8 cellular contexts compared by ENCODE assay signal in the genomic region with DNA sequence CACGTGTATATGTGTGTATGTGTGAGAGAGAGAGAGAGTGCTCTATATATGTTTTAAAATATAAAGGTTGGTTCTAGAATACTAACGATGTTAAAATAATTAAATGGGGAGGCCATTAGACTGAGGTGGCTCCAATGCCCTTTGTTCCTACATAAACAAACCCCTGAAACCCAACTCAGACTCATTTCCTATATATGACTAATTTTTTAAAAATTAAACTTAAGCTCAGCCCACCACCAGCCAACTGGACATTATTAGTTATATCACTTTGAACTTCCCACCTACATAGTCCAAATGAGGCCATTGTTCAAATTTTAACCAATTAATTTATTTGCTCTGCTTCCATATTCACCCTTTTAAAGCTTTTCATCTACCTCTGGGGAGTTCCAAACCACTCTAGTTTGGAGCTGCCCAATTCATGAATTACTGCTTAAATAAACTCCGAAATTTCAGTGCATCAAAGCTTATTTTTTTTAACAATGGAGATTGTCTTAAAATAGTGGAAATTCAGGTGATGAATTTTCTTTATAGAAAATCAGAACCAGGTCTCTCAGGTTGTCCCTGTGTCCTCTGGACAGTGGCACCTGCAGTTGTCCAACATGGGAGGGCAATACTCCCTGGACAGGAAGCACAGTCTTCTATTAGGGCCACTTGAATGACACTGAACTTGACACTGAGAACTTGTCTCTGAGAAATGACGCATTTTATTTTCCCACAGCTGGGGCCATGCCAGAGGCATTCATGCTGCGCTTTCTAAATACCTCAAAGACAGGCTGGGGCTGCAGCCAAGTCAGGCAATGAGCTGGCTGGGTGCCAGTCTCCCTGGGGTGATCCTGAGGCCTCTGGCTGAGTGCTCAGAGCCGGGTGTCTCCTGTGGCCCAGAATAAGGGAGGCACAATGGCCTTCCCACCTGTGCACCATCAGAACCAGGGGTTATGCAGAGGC.
DNase-seq lines count a peak whose midpoint lies in the region; ATAC-seq, FAIRE-seq and TF ChIP-seq lines count a peak whose summit lies in the region.

No MANE protein-coding gene starts in this region.

- peak; percentile 95 for FAIRE-seq in astrocyte (lab: Jason Lieb, UNC)
- FAIRE-seq in islet of Langerhans (lab: Jason Lieb, UNC) = peak; percentile 79

- no peak overlapping the region for H3K27ac Mint-ChIP-seq in activated CD8-positive, alpha-beta memory T cell treated with anti-CD3 and anti-CD28 coated beads, Interleukin-2, amount 10 ng/mL, durations not matched to agents 7 days and 5 days
- H3K27ac Mint-ChIP-seq in astrocyte (ENCODE audit: unreplicated experiment) = no peak overlapping the region
- no peak overlapping the region for H3K27ac Mint-ChIP-seq in stimulated activated memory B cell treated with anti-CD40 and anti-IgM and Interleukin-4, amounts not matched to agents 10 μg/mL and 1 μg/mL and 100 μg/mL, for 72 hours

- DNase-seq in activated CD8-positive, alpha-beta memory T cell treated with anti-CD3 and anti-CD28 coated beads, Interleukin-2, amount 10 ng/mL, durations not matched to agents 7 days and 5 days = peak; percentile 4
- DNase-seq in activated CD8-positive, alpha-beta memory T cell treated with anti-CD3 and anti-CD28 coated beads, Interleukin-2, amount 50 U/mL, for 4 hours = no peak
- peak; percentile 99 for DNase-seq in astrocyte (ENCODE audit: low read depth)

- peak overlapping the region; percentile 76 for H3K27ac ChIP-seq in astrocyte (ENCODE audit: low read depth, low read length)

- H3K9me3 ChIP-seq in astrocyte (ENCODE audit: insufficient read depth, low read depth, low read length) = no peaks in the 10 kb centered on the region

- H3K4me1 ChIP-seq in astrocyte (ENCODE audit: insufficient read depth, low read length) = peaks cover 30% of the 10 kb centered on the region

- no peaks in the 10 kb centered on the region for H3K36me3 ChIP-seq in astrocyte (ENCODE audit: insufficient read depth, low read length)

- CTCF ChIA-PET in activated CD8-positive, alpha-beta memory T cell treated with anti-CD3 and anti-CD28 coated beads, Interleukin-2, amount 10 ng/mL, durations not matched to agents 7 days and 5 days (lab: Charles Lee) = no interaction called here

- H3K36me3 Mint-ChIP-seq in activated CD8-positive, alpha-beta memory T cell treated with anti-CD3 and anti-CD28 coated beads, Interleukin-2, amount 10 ng/mL, durations not matched to agents 7 days and 5 days = no peaks in the 10 kb centered on the region
- H3K36me3 Mint-ChIP-seq in astrocyte (ENCODE audit: low read depth, unreplicated experiment) = no peaks in the 10 kb centered on the region
- H3K36me3 Mint-ChIP-seq in stimulated activated memory B cell treated with anti-CD40 and anti-IgM and Interleukin-4, amounts not matched to agents 10 μg/mL and 1 μg/mL and 100 μg/mL, for 72 hours = no peaks in the 10 kb centered on the region

- no peak overlapping the region for H3K4me3 Mint-ChIP-seq in activated CD8-positive, alpha-beta memory T cell treated with anti-CD3 and anti-CD28 coated beads, Interleukin-2, amount 10 ng/mL, durations not matched to agents 7 days and 5 days
- H3K4me3 Mint-ChIP-seq in astrocyte (ENCODE audit: unreplicated experiment) = no peak overlapping the region
- no peak overlapping the region for H3K4me3 Mint-ChIP-seq in stimulated activated memory B cell treated with anti-CD40 and anti-IgM and Interleukin-4, amounts not matched to agents 10 μg/mL and 1 μg/mL and 100 μg/mL, for 72 hours

- no peaks in the 10 kb centered on the region for H3K9me3 Mint-ChIP-seq in activated CD8-positive, alpha-beta memory T cell treated with anti-CD3 and anti-CD28 coated beads, Interleukin-2, amount 10 ng/mL, durations not matched to agents 7 days and 5 days (ENCODE audit: low read depth)
- no peaks in the 10 kb centered on the region for H3K9me3 Mint-ChIP-seq in astrocyte (ENCODE audit: unreplicated experiment)
- H3K9me3 Mint-ChIP-seq in stimulated activated memory B cell treated with anti-CD40 and anti-IgM and Interleukin-4, amounts not matched to agents 10 μg/mL and 1 μg/mL and 100 μg/mL, for 72 hours = no peaks in the 10 kb centered on the region

- no peak for ATAC-seq in activated CD8-positive, alpha-beta memory T cell treated with anti-CD3 and anti-CD28 coated beads, Interleukin-2, amount 10 ng/mL, durations not matched to agents 7 days and 5 days
- ATAC-seq in GM21515 (IDR thresholded peaks at IDR 0.05; ENCODE audit: unreplicated experiment) (no peak), GM21619 (IDR thresholded peaks at IDR 0.05; ENCODE audit: unreplicated experiment) (no peak), GM18519 (IDR thresholded peaks at IDR 0.05; ENCODE audit: low FRiP score, unreplicated experiment) (no peak)
- ATAC-seq in stimulated activated memory B cell treated with anti-CD40 and anti-IgM and Interleukin-4, amounts not matched to agents 10 μg/mL and 1 μg/mL and 100 μg/mL, for 72 hours = no peak

- no peak for TF ChIP-seq CTCF in astrocyte (IDR thresholded peaks at IDR 0.05; ENCODE audit: insufficient read depth, low read depth, low read length)

- H3K27me3 ChIP-seq in astrocyte (ENCODE audit: insufficient read depth, low read length) = no peaks in the 10 kb centered on the region

- H4K20me1 ChIP-seq in astrocyte (ENCODE audit: insufficient read depth, low read length) = no peaks in the 10 kb centered on the region

- H3K9ac ChIP-seq in astrocyte (ENCODE audit: low read length) = no peak overlapping the region

- no peaks in the 10 kb centered on the region for H3K79me2 ChIP-seq in astrocyte (ENCODE audit: insufficient read depth, low read length)

- H3K4me3 ChIP-seq in astrocyte (ENCODE audit: insufficient read depth, low read depth, low read length) = no peak overlapping the region

- no peak overlapping the region for H2AFZ ChIP-seq in astrocyte (ENCODE audit: low read depth, low read length)

- H3K4me2 ChIP-seq in astrocyte (ENCODE audit: low read length) = peak overlapping the region; percentile 46

- peaks cover 13% of the 10 kb centered on the region for H3K27me3 Mint-ChIP-seq in activated CD8-positive, alpha-beta memory T cell treated with anti-CD3 and anti-CD28 coated beads, Interleukin-2, amount 10 ng/mL, durations not matched to agents 7 days and 5 days
- peaks cover 2% of the 10 kb centered on the region for H3K27me3 Mint-ChIP-seq in astrocyte (ENCODE audit: low read depth, unreplicated experiment)
- peaks cover 22% of the 10 kb centered on the region for H3K27me3 Mint-ChIP-seq in stimulated activated memory B cell treated with anti-CD40 and anti-IgM and Interleukin-4, amounts not matched to agents 10 μg/mL and 1 μg/mL and 100 μg/mL, for 72 hours

- H3K4me1 Mint-ChIP-seq in activated CD8-positive, alpha-beta memory T cell treated with anti-CD3 and anti-CD28 coated beads, Interleukin-2, amount 10 ng/mL, durations not matched to agents 7 days and 5 days = no peaks in the 10 kb centered on the region
- peaks cover 25% of the 10 kb centered on the region for H3K4me1 Mint-ChIP-seq in astrocyte (ENCODE audit: low read depth, unreplicated experiment)
- H3K4me1 Mint-ChIP-seq in stimulated activated memory B cell treated with anti-CD40 and anti-IgM and Interleukin-4, amounts not matched to agents 10 μg/mL and 1 μg/mL and 100 μg/mL, for 72 hours = no peaks in the 10 kb centered on the region
